In genomic region chr7:84025332-84025927, GRCh38 we compare ENCODE assay signal across 8 cellular contexts.
DNase-seq lines count a peak whose midpoint lies in the region; ATAC-seq and TF ChIP-seq lines count a peak whose summit lies in the region.

No MANE protein-coding gene starts in this region.

- H3K4me3 ChIP-seq in RWPE2 (ENCODE audit: severe bottlenecking) (no peak overlapping the region), colonic mucosa (no peak overlapping the region)

- H3K27me3 ChIP-seq in RWPE2 (ENCODE audit: insufficient read depth, poor library complexity, severe bottlenecking) (no peaks in the 10 kb centered on the region), colonic mucosa (no peaks in the 10 kb centered on the region)

- intact Hi-C loops in colonic mucosa (cut with DNase I), result no loop called here

- H3K9ac ChIP-seq in colonic mucosa (ENCODE audit: low read depth in 2 of 2, low read length in 2 of 2), result no peak overlapping the region

- no peaks in the 10 kb centered on the region for H3K36me3 ChIP-seq in RWPE2 (ENCODE audit: low read depth)
- H3K36me3 ChIP-seq in colonic mucosa, result no peaks in the 10 kb centered on the region

- no peaks in the 10 kb centered on the region for H3K9me3 ChIP-seq in RWPE2 (ENCODE audit: severe bottlenecking)
- H3K9me3 ChIP-seq in colonic mucosa, result no peaks in the 10 kb centered on the region

- TF ChIP-seq CTCF in RWPE2 (IDR thresholded peaks at IDR 0.05; ENCODE audit: poor library complexity, severe bottlenecking) (no peak), colonic mucosa (IDR thresholded peaks at IDR 0.05) (no peak)

- H3K4me1 ChIP-seq in RWPE2 (ENCODE audit: insufficient read depth, poor library complexity, severe bottlenecking) (peaks cover 36% of the 10 kb centered on the region), colonic mucosa (peaks cover 5% of the 10 kb centered on the region)

- DNase-seq in GM04504 (ENCODE audit: low read depth) (peak; percentile 95), RWPE2 (ENCODE audit: low spot score) (no peak), fibroblast of peridontal ligament (ENCODE audit: extremely low read depth) (peak; percentile 99), pons (ENCODE audit: low spot score) (peak; percentile 56), colonic mucosa (no peak), 8988T (no peak), NCI-H2171 treated with DMSO at 0.1 percent for 48 hours (lab: John Stamatoyannopoulos, UW) (no peak)

- ATAC-seq in RWPE2 (ENCODE audit: low read depth) (peak; percentile 81), GM21381 (IDR thresholded peaks at IDR 0.05; ENCODE audit: unreplicated experiment) (no peak)

- H3K27ac ChIP-seq in RWPE2 (ENCODE audit: poor library complexity, severe bottlenecking) (peak overlapping the region; percentile 70), colonic mucosa (no peak overlapping the region)

Comparison
In these comparisons a context has a peak if more than half of its experiments do, and no peak if none do; other contexts are left out.
1. DNase-seq: peak in GM04504 (single experiment), fibroblast of peridontal ligament (single experiment) and pons (single experiment); none in RWPE2 (single experiment), colonic mucosa (single experiment), 8988T (single experiment) and NCI-H2171 treated with DMSO at 0.1 percent for 48 hours (single experiment).